In genomic region chr15:54280726-54281125, GRCh38 we compare ENCODE assay signal across 8 cellular contexts.
"Had no signal": no experiment of that assay in that cellular context is flagged by ENCODE, and none has a peak within 500 bp of the region (broad histone marks: within the 10 kb centered on the region; RNA-seq: fewer than 3 reads in every experiment).

No MANE protein-coding gene starts in this region.

- H3K4me1 ChIP-seq: HAP-1 had no signal

- H3K36me3 ChIP-seq: HAP-1 had no signal

- H3K4me1 Mint-ChIP-seq: GM23338, H9 had no signal

- H3K4me3 Mint-ChIP-seq: GM23338, H9, HFFc6 had no signal

- H3K4me2 ChIP-seq: GM23338 had no signal

- H3K4me3 ChIP-seq: GM23248, GM23338, HAP-1 had no signal

- H3K9ac ChIP-seq: GM23248 had no signal

- H3K9me3 Mint-ChIP-seq: H9 had no signal

- DNase-seq: GM23248, GOT3, H7, H9, HCEC 1CT, HFFc6 had no signal

- H2AFZ ChIP-seq: GM23248, GM23338 had no signal

- H3K27ac ChIP-seq: GM23248 had no signal

- H3K9me3 ChIP-seq: HAP-1 had no signal

- H3K27ac Mint-ChIP-seq: GM23338, H9, HFFc6 had no signal
